Comparison of ENCODE assay signal across 1 cellular context in genomic region chr19:5967994-5968430, GRCh38.
TF ChIP-seq lines count a peak whose summit lies in the region.

No MANE protein-coding gene starts in this region.

TF ChIP-seq in HepG2, 621 proteins besides CTCF, POLR2A, EP300 and RAD21 (continued from another document and continues in another):
- no peak for TF ChIP-seq CSRNP2 (CRISPR knock-in tag; conservative IDR thresholded peaks at IDR 0.05; ENCODE audit: low read depth)
- no peak for TF ChIP-seq ZFX (CRISPR knock-in tag; IDR thresholded peaks at IDR 0.05; ENCODE audit: low read depth)
- no peak for TF ChIP-seq ZNF879 (CRISPR knock-in tag; IDR thresholded peaks at IDR 0.05)
- no peak for TF ChIP-seq E2F1 (CRISPR knock-in tag; IDR thresholded peaks at IDR 0.05)
- TF ChIP-seq BCL6 (CRISPR knock-in tag; IDR thresholded peaks at IDR 0.05): 0 out of 2 replicates have a peak, but pooled peaks have one; percentile 19
- no peak for TF ChIP-seq NFYC (CRISPR knock-in tag; IDR thresholded peaks at IDR 0.05)
- no peak for TF ChIP-seq GPN1 (CRISPR knock-in tag; IDR thresholded peaks at IDR 0.05; ENCODE audit: borderline replicate concordance)
- TF ChIP-seq ZBTB10 (CRISPR knock-in tag; IDR thresholded peaks at IDR 0.05; ENCODE audit: borderline replicate concordance): no peak
- TF ChIP-seq KLF6 (CRISPR knock-in tag; IDR thresholded peaks at IDR 0.05): no peak
- TF ChIP-seq MEIS1 (CRISPR knock-in tag; IDR thresholded peaks at IDR 0.05; ENCODE audit: borderline replicate concordance): no peak
- 0 out of 2 replicates have a peak, but pooled peaks have one; percentile 19 for TF ChIP-seq PAXIP1 (CRISPR knock-in tag; conservative IDR thresholded peaks at IDR 0.05)
- peak; percentile 86; the same call in 1 of the 2 replicates for TF ChIP-seq TFAP4 (IDR thresholded peaks at IDR 0.05; ENCODE audit: borderline replicate concordance, low read depth)
- no peak for TF ChIP-seq MTF1 (CRISPR knock-in tag; IDR thresholded peaks at IDR 0.05)
- no peak for TF ChIP-seq ZBTB42 (CRISPR knock-in tag; IDR thresholded peaks at IDR 0.05)
- TF ChIP-seq ZFP82 (CRISPR knock-in tag; IDR thresholded peaks at IDR 0.05; ENCODE audit: borderline replicate concordance): no peak
- TF ChIP-seq TOPORS (CRISPR knock-in tag; IDR thresholded peaks at IDR 0.05): no peak
- TF ChIP-seq FOXA1 (IDR thresholded peaks at IDR 0.05): no peak
- peak; percentile 66 for TF ChIP-seq FOXA1 (CRISPR knock-in tag; IDR thresholded peaks at IDR 0.05)
- TF ChIP-seq ZNF503 (CRISPR knock-in tag; IDR thresholded peaks at IDR 0.05): no peak
- TF ChIP-seq ZFP62 (CRISPR knock-in tag; IDR thresholded peaks at IDR 0.05): no peak
- no peak for TF ChIP-seq MLX (CRISPR knock-in tag; IDR thresholded peaks at IDR 0.05)
- TF ChIP-seq PAWR (CRISPR knock-in tag; IDR thresholded peaks at IDR 0.05; ENCODE audit: borderline replicate concordance): no peak
- TF ChIP-seq SPEN (CRISPR knock-in tag; IDR thresholded peaks at IDR 0.05; ENCODE audit: low read depth): no peak
- no peak for TF ChIP-seq ZNF576 (CRISPR knock-in tag; IDR thresholded peaks at IDR 0.05)
- TF ChIP-seq SNAPC2 (CRISPR knock-in tag; IDR thresholded peaks at IDR 0.05): no peak
- peak; percentile 64 for TF ChIP-seq CEBPG (CRISPR knock-in tag; IDR thresholded peaks at IDR 0.05)
- TF ChIP-seq TCF7L2 (IDR thresholded peaks at IDR 0.05; ENCODE audit: low read depth, low read length): no peak
- TF ChIP-seq ZNF431 (CRISPR knock-in tag; IDR thresholded peaks at IDR 0.05; ENCODE audit: borderline replicate concordance, low read depth): no peak
- no peak for TF ChIP-seq ZNF572 (CRISPR knock-in tag; IDR thresholded peaks at IDR 0.05)
- TF ChIP-seq GMEB1 (CRISPR knock-in tag; IDR thresholded peaks at IDR 0.05; ENCODE audit: borderline replicate concordance): no peak
- no peak for TF ChIP-seq ZNF136 (CRISPR knock-in tag; IDR thresholded peaks at IDR 0.05; ENCODE audit: low read depth)
- no peak for TF ChIP-seq ZSCAN5A (CRISPR knock-in tag; IDR thresholded peaks at IDR 0.05; ENCODE audit: borderline replicate concordance)
- no peak for TF ChIP-seq ZNF558 (CRISPR knock-in tag; IDR thresholded peaks at IDR 0.05; ENCODE audit: borderline replicate concordance)
- TF ChIP-seq SMYD3 (CRISPR knock-in tag; IDR thresholded peaks at IDR 0.05): no peak
- no peak for TF ChIP-seq HBP1 (CRISPR knock-in tag; IDR thresholded peaks at IDR 0.05; ENCODE audit: low read depth)
- no peak for TF ChIP-seq MAZ (IDR thresholded peaks at IDR 0.05; ENCODE audit: borderline replicate concordance, low read depth, low read length)
- TF ChIP-seq MAZ (CRISPR knock-in tag; IDR thresholded peaks at IDR 0.05; ENCODE audit: low read depth): no peak
- no peak for TF ChIP-seq NCOA2 (CRISPR knock-in tag; IDR thresholded peaks at IDR 0.05)
- no peak for TF ChIP-seq TARDBP (CRISPR knock-in tag; IDR thresholded peaks at IDR 0.05)
- TF ChIP-seq ZSCAN30 (CRISPR knock-in tag; IDR thresholded peaks at IDR 0.05): no peak
